Comparison of ENCODE assay signal across 8 cellular contexts in the genomic region with DNA sequence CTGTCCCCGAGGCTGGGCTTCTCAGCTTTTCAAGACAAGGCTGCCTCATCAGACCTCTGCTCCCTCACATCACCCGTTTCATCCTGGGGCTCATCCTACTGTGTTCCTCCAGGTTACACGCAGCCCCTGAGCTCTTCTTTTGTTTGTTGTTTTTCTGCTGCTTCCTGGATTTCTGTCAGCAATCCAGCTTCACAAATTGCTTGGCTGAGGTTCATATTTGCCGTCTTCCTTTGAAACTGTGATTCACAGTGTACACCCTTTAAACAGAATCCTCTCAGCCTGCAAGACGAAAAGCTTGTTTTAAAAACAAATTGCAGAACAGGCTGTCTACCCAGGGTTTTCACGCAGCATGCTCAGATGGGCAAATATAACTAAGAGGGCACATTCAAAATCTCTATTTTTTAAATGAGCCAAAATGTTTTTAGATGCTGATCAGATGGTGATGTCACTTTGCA. TPM values are rescaled to one million over a fixed set of nuclear protein-coding genes. Genes with fewer than 3 reads are reported as not detected.
DNase-seq lines count a peak whose midpoint lies in the region; ATAC-seq, FAIRE-seq and TF ChIP-seq lines count a peak whose summit lies in the region.

No MANE protein-coding gene starts in this region.

- dilution Hi-C loops in endothelial cell of umbilical vein (cut with MboI; ENCODE audit: extremely low pct_ligation_motif_present, low sequenced_read_pairs): no loop called here

- no peak overlapping the region for H3K9ac ChIP-seq in endothelial cell of umbilical vein (replicated peaks; ENCODE audit: extremely low read depth, insufficient read depth, low read length)
- no peak overlapping the region for H3K9ac ChIP-seq in neuronal stem cell (ENCODE audit: low read depth, low read length, poor library complexity)

- CTCF ChIA-PET in endothelial cell of umbilical vein (lab: Charles Lee): interaction anchor here (0.8 to 1.2 kb wide), 4 partner anchors 10 to 199 kb away, joined by 3 read pairs; no protein-coding TSS in a partner anchor

- no peak for TF ChIP-seq POLR2A in endothelial cell of umbilical vein (IDR thresholded peaks at IDR 0.05; ENCODE audit: low read depth, low read length)
- TF ChIP-seq POLR2A in stomach (IDR thresholded peaks at IDR 0.05): no peak

- H3K4me2 ChIP-seq in endothelial cell of umbilical vein (ENCODE audit: insufficient read depth, low read length) (no peak overlapping the region), neuronal stem cell (ENCODE audit: insufficient read depth, low read length, poor library complexity, severe bottlenecking) (no peak overlapping the region)

- H3K4me3 ChIP-seq in endothelial cell of umbilical vein (replicated peaks in 1 of 3; ENCODE audit: insufficient read depth in 1 of 3, low read depth in 1 of 3, low read length in 3 of 3) (no peak overlapping the region), neuronal stem cell (ENCODE audit: low read length in 2 of 2) (no peak overlapping the region), stomach (no peak overlapping the region)

- DNase-seq in DMS53 (lab: John Stamatoyannopoulos, UW) (peak; percentile 65), NCI-H446 (lab: John Stamatoyannopoulos, UW) (peak; percentile 20 to 56), endothelial cell of umbilical vein (ENCODE audit: low read depth, low spot score) (peak; percentile 53), neuronal stem cell (ENCODE audit: low spot score) (no peak), NCI-H2029 treated with DMSO at 0.1 percent for 48 hours (lab: John Stamatoyannopoulos, UW) (no peak), stomach (no peak)
- no peak for DNase-seq in central memory CD4-positive, alpha-beta T cell

- H3K23ac ChIP-seq in neuronal stem cell (ENCODE audit: low read depth, low read length, poor library complexity): no peak overlapping the region

- H3K36me3 ChIP-seq in endothelial cell of umbilical vein (ENCODE audit: control insufficient read depth in 2 of 2, extremely low read depth in 1 of 2, insufficient read depth in 2 of 2, low read length in 2 of 2) (no peaks in the 10 kb centered on the region), neuronal stem cell (replicated peaks in 1 of 2; ENCODE audit: control insufficient read depth in 2 of 2, insufficient read depth in 2 of 2, low read length in 2 of 2) (no peaks in the 10 kb centered on the region), stomach (no peaks in the 10 kb centered on the region)

- no peak overlapping the region for H2BK15ac ChIP-seq in neuronal stem cell (ENCODE audit: low read length)

- ATAC-seq in HG03097 (IDR thresholded peaks at IDR 0.05; ENCODE audit: low FRiP score, unreplicated experiment): no peak

- no peaks in the 10 kb centered on the region for H3K79me1 ChIP-seq in neuronal stem cell (ENCODE audit: low read depth, low read length)

- no peaks in the 10 kb centered on the region for H3K4me1 ChIP-seq in endothelial cell of umbilical vein (ENCODE audit: control insufficient read depth, extremely low read depth, insufficient read depth, low read length)
- H3K4me1 ChIP-seq in neuronal stem cell (ENCODE audit: control insufficient read depth in 2 of 2, insufficient read depth in 1 of 2, low read depth in 1 of 2, low read length in 2 of 2): peaks cover 0 to 5% of the 10 kb centered on the region in 2 donors
- peaks cover 0 to 7% (median 3%) of the 10 kb centered on the region in 4 donors for H3K4me1 ChIP-seq in stomach

- H2BK120ac ChIP-seq in neuronal stem cell (ENCODE audit: low read depth, low read length): no peak overlapping the region

- no peak overlapping the region for H3K18ac ChIP-seq in neuronal stem cell (ENCODE audit: low read length)

- no peak overlapping the region for H2BK12ac ChIP-seq in neuronal stem cell (ENCODE audit: low read length)

- intact Hi-C loops in endothelial cell of umbilical vein (cut with micrococcal nuclease): no loop called here
- intact Hi-C loops in stomach (cut with DNase I; ENCODE audit: low total_unique reads): no loop called here

- no peak overlapping the region for H4K91ac ChIP-seq in neuronal stem cell (ENCODE audit: low read depth, low read length, poor library complexity)

- H3K27ac ChIP-seq in endothelial cell of umbilical vein (ENCODE audit: insufficient read depth, low read depth, low read length) (no peak overlapping the region), neuronal stem cell (replicated peaks; ENCODE audit: low read length) (no peak overlapping the region), stomach (no peak overlapping the region)

- no peaks in the 10 kb centered on the region for H3K9me1 ChIP-seq in endothelial cell of umbilical vein (replicated peaks; ENCODE audit: control insufficient read depth, extremely low read depth, insufficient read depth, low read length)

- H3K9me3 ChIP-seq in endothelial cell of umbilical vein (replicated peaks; ENCODE audit: control insufficient read depth, insufficient read depth, low read length) (no peaks in the 10 kb centered on the region), neuronal stem cell (replicated peaks in 1 of 2; ENCODE audit: control insufficient read depth in 2 of 2, insufficient read depth in 1 of 2, low read depth in 1 of 2, low read length in 2 of 2) (no peaks in the 10 kb centered on the region), stomach (no peaks in the 10 kb centered on the region)

- POLR2A ChIA-PET in endothelial cell of umbilical vein (lab: Charles Lee): no interaction called here

- FAIRE-seq in endothelial cell of umbilical vein (lab: Jason Lieb, UNC): peak; percentile 15

- H4K8ac ChIP-seq in neuronal stem cell (ENCODE audit: low read depth, low read length): no peak overlapping the region

- H2AK5ac ChIP-seq in neuronal stem cell (ENCODE audit: low read depth, low read length): no peak overlapping the region

- H3K14ac ChIP-seq in neuronal stem cell (ENCODE audit: low read length): no peak overlapping the region

- H2AFZ ChIP-seq in endothelial cell of umbilical vein (ENCODE audit: low read depth, low read length) (no peak overlapping the region), neuronal stem cell (ENCODE audit: low read length) (peak overlapping the region; percentile 43)

- no TSS peak for BruUV-seq in endothelial cell of umbilical vein (replicated peaks; lab: Mats Ljungman, UMichigan)

- no peak for TF ChIP-seq EP300 in stomach (IDR thresholded peaks at IDR 0.05)

- WGBS in neuronal stem cell (ENCODE audit: extremely low coverage in 2 of 2, insufficient read length in 2 of 2, insufficient replicate concordance in 1 of 2), 2 donors: no CpG with 5 or more reads among the region's 6 CpGs
- WGBS in stomach, 5 donors: 22 to 28% (median 23%) methylated on average over 6 of the region's 6 CpGs

- peaks cover 2 to 10% of the 10 kb centered on the region in 2 experiments for H3K27me3 ChIP-seq in endothelial cell of umbilical vein (ENCODE audit: control insufficient read depth in 2 of 2, insufficient read depth in 2 of 2, low read length in 2 of 2)
- no peaks in the 10 kb centered on the region for H3K27me3 ChIP-seq in neuronal stem cell (ENCODE audit: control insufficient read depth in 3 of 3, insufficient read depth in 3 of 3, low read depth in 1 of 3, low read length in 3 of 3)
- no peaks in the 10 kb centered on the region for H3K27me3 ChIP-seq in stomach

- H4K20me1 ChIP-seq in endothelial cell of umbilical vein (replicated peaks; ENCODE audit: control insufficient read depth, extremely low read depth, insufficient read depth, low read length): no peaks in the 10 kb centered on the region

- no peak overlapping the region for H2BK5ac ChIP-seq in neuronal stem cell (ENCODE audit: low read length)

- TF ChIP-seq CTCF in endothelial cell of umbilical vein (IDR thresholded peaks at IDR 0.05; ENCODE audit: extremely low read depth in 1 of 2, insufficient read depth in 1 of 2, low read depth in 1 of 2, low read length in 2 of 2) (no peak), stomach (IDR thresholded peaks at IDR 0.05) (no peak)

- no peaks in the 10 kb centered on the region for H3K79me2 ChIP-seq in endothelial cell of umbilical vein (ENCODE audit: control insufficient read depth, insufficient read depth, low read length)

- H3K4ac ChIP-seq in neuronal stem cell (ENCODE audit: low read length): no peak overlapping the region

TF ChIP-seq in endothelial cell of umbilical vein, 7 proteins besides CTCF, POLR2A, EP300 and RAD21:
- no peak for TF ChIP-seq GATA2 (IDR thresholded peaks at IDR 0.05; ENCODE audit: insufficient read depth, insufficient read length, low read depth, low read length)
- no peak for TF ChIP-seq POLR2AphosphoS5 (IDR thresholded peaks at IDR 0.05; ENCODE audit: insufficient read depth, low read depth, low read length)
- no peak for TF ChIP-seq EZH2 (IDR thresholded peaks at IDR 0.05; ENCODE audit: borderline replicate concordance, low read depth, low read length, severe bottlenecking)
- no peak for TF ChIP-seq FOS (IDR thresholded peaks at IDR 0.05; ENCODE audit: borderline replicate concordance, insufficient read depth, low read length)
- TF ChIP-seq, protein P1, sequence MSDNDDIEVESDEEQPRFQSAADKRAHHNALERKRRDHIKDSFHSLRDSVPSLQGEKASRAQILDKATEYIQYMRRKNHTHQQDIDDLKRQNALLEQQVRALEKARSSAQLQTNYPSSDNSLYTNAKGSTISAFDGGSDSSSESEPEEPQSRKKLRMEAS (IDR thresholded peaks at IDR 0.05; ENCODE audit: insufficient read depth, insufficient read length): no peak
- no peak for TF ChIP-seq MYC (IDR thresholded peaks at IDR 0.05; ENCODE audit: low read depth, low read length)
- no peak for TF ChIP-seq JUN (IDR thresholded peaks at IDR 0.05; ENCODE audit: borderline replicate concordance, insufficient read depth, insufficient read length, low read depth)

RNA-seq across cellular contexts. Expression of gene PARD3, which starts 39.1 kb away (rescaled TPM):
- total RNA-seq in endothelial cell of umbilical vein (20.2 and 24.1 TPM in 2 replicates), stomach (100 to 1,000 TPM in 1 of 5 donors, 10 to 100 TPM in 4; 23.9 to 118 (median 59.8) TPM)
- polyA plus RNA-seq in endothelial cell of umbilical vein (6.2 and 7.3 TPM in 2 replicates), stomach (10 to 100 TPM; 13.7 to 23.6 (median 16.6) TPM)
- 13.3 and 13.6 TPM in 2 replicates for polyA plus RNA-seq in endothelial cell of umbilical vein (2011; cell fraction: cytosol; rRNA removed)
- 16.2 and 18.6 TPM in 2 replicates for polyA plus RNA-seq in endothelial cell of umbilical vein (2011; cell fraction: nucleus; rRNA removed)
- 19.6 and 20.4 TPM in 2 replicates for polyA plus RNA-seq in endothelial cell of umbilical vein (2012)
- polyA minus RNA-seq in endothelial cell of umbilical vein: 32.8 and 34.3 TPM in 2 replicates
- polyA minus RNA-seq in endothelial cell of umbilical vein (2011; cell fraction: cytosol; rRNA and poly(A)+ RNA removed): 13.8 TPM
- polyA minus RNA-seq in endothelial cell of umbilical vein (2011; cell fraction: nucleus; rRNA and poly(A)+ RNA removed): 52.9 and 58.8 TPM in 2 replicates
- 41.6 TPM for polyA plus RNA-seq in neuronal stem cell (2013, experiment 1 of 2)
- polyA plus RNA-seq in neuronal stem cell (2013, experiment 2 of 2): 42.6 TPM

Comparison
In these comparisons a context has a peak if more than half of its experiments do, and no peak if none do; other contexts are left out.
1. DNase-seq: peak in DMS53 (single experiment), NCI-H446 (2 of 2) and endothelial cell of umbilical vein (single experiment); none in neuronal stem cell (single experiment), central memory CD4-positive, alpha-beta T cell (single experiment), NCI-H2029 treated with DMSO at 0.1 percent for 48 hours (single experiment) and stomach (single experiment).